Comparison of ENCODE assay signal across 8 cellular contexts in genomic region chr1:27300341-27301051, GRCh38. TPM values are rescaled to one million over a fixed set of nuclear protein-coding genes. Genes with fewer than 3 reads are reported as not detected.
DNase-seq lines count a peak whose midpoint lies in the region; ATAC-seq and TF ChIP-seq lines count a peak whose summit lies in the region.

No MANE protein-coding gene starts in this region.

- H3K9me3 ChIP-seq in BLaER1 treated with 17β-estradiol and CSF1 and Interleukin-3, amounts not matched to agents 10 nM and 100 nM (replicated peaks in 1 of 11), result no peaks in the 10 kb centered on the region
- no peaks in the 10 kb centered on the region for H3K9me3 ChIP-seq in HEK293 (ENCODE audit: control insufficient read depth, insufficient read depth, low read depth, low read length)

- peak; percentile 87 for DNase-seq in NCI-H2227 (lab: John Stamatoyannopoulos, UW; ENCODE audit: unreplicated experiment)
- DNase-seq in central memory CD4-positive, alpha-beta T cell, result peak; percentile 73
- DNase-seq in kidney epithelial cell (ENCODE audit: low read depth), result peak; percentile 56
- peak; percentile 54 to 70 (median 60) for DNase-seq in stimulated activated CD4-positive, alpha-beta T cell treated with anti-CD3 and anti-CD28 coated beads, Interleukin-12 subunit alpha, Interleukin-12 subunit beta, amount 100 ng/mL, for 48 hours (ENCODE audit: low read depth in 2 of 3, low spot score in 1 of 3)

- peaks cover 32 to 51% (median 39%) of the 10 kb centered on the region in 10 experiments for H3K4me1 ChIP-seq in BLaER1 treated with 17β-estradiol and CSF1 and Interleukin-3, amounts not matched to agents 10 nM and 100 nM
- H3K4me1 ChIP-seq in HEK293 (ENCODE audit: control insufficient read depth, insufficient read depth, low read length), result no peaks in the 10 kb centered on the region

- CTCF ChIA-PET in HEK293 (lab: Yijun Ruan, JAX), result interaction anchor here (0.6 to 9.8 kb wide), 32 partner anchors 11 to 679 kb away, joined by 3 to 202 read pairs (median 6); partner anchors contain the start of genes AHDC1, CD164L2, GPR3 and MAP3K6

- peak overlapping the region; percentile 80 to 97 (median 87) for H3K4me2 ChIP-seq in BLaER1 treated with 17β-estradiol and CSF1 and Interleukin-3, amounts not matched to agents 10 nM and 100 nM

- H3K4me3 ChIP-seq in BLaER1 treated with 17β-estradiol and CSF1 and Interleukin-3, amounts not matched to agents 10 nM and 100 nM, result peak overlapping the region in 5 of 10 experiments; percentile 6 to 42 (median 20); a peak in 6 of 20 replicates
- no peak overlapping the region for H3K4me3 ChIP-seq in HEK293 (ENCODE audit: low read depth, low read length)
- no peak overlapping the region for H3K4me3 ChIP-seq in kidney epithelial cell (ENCODE audit: low read depth, low read length)

- POLR2A ChIA-PET in HEK293 (lab: Yijun Ruan, JAX), result interaction anchor here (0.6 to 1.4 kb wide), 3 partner anchors 65 to 198 kb away, joined by 3 to 5 read pairs (median 3); no protein-coding TSS in a partner anchor

- peak overlapping the region; percentile 59 to 77 (median 71); a peak in 20 of 22 replicates for H3K9ac ChIP-seq in BLaER1 treated with 17β-estradiol and CSF1 and Interleukin-3, amounts not matched to agents 10 nM and 100 nM

- ATAC-seq in activated CD4-positive, CD25-positive, alpha-beta regulatory T cell treated with anti-CD3 and anti-CD28 coated beads, Interleukin-2, amount 50 U/mL, for 24 hours, result peak; percentile 91 to 92
- no peak for ATAC-seq in GM19452 (IDR thresholded peaks at IDR 0.05; ENCODE audit: unreplicated experiment)

- H3K27me3 ChIP-seq in BLaER1 treated with 17β-estradiol and CSF1 and Interleukin-3, amounts not matched to agents 10 nM and 100 nM, result no peaks in the 10 kb centered on the region
- no peaks in the 10 kb centered on the region for H3K27me3 ChIP-seq in kidney epithelial cell (ENCODE audit: control insufficient read depth, insufficient read depth, low read length)

- H3K27ac ChIP-seq in BLaER1 treated with 17β-estradiol and CSF1 and Interleukin-3, amounts not matched to agents 10 nM and 100 nM, result peak overlapping the region; percentile 32 to 91 (median 85); a peak in 21 of 22 replicates
- no peak overlapping the region for H3K27ac ChIP-seq in HEK293 (ENCODE audit: extremely low read depth, low read depth, low read length)

- H4K20me1 ChIP-seq in BLaER1 treated with 17β-estradiol and CSF1 and Interleukin-3, amounts not matched to agents 10 nM and 100 nM, result peaks cover 0 to 4% (median 0%) of the 10 kb centered on the region in 11 experiments; a peak in 2 of 22 replicates

- peaks cover 37 to 80% (median 70%) of the 10 kb centered on the region in 11 experiments for H3K36me3 ChIP-seq in BLaER1 treated with 17β-estradiol and CSF1 and Interleukin-3, amounts not matched to agents 10 nM and 100 nM
- H3K36me3 ChIP-seq in HEK293 (ENCODE audit: control insufficient read depth in 2 of 2, insufficient read depth in 1 of 2, low read length in 2 of 2) (peaks cover 9 to 96% of the 10 kb centered on the region in 2 experiments; a peak in 2 of 3 replicates), kidney epithelial cell (ENCODE audit: control insufficient read depth, insufficient read depth, low read length) (no peaks in the 10 kb centered on the region)

- peak; percentile 92 for TF ChIP-seq CTCF in HEK293 (tag by site-specific recombination; IDR thresholded peaks at IDR 0.05)
- peak; percentile 98 for TF ChIP-seq CTCF in kidney epithelial cell (IDR thresholded peaks at IDR 0.05; ENCODE audit: insufficient read depth, low read length, poor library complexity, severe bottlenecking)

TF ChIP-seq in HEK293, 187 proteins besides CTCF, POLR2A, EP300 and RAD21 (continues in another document):
- TF ChIP-seq KLF8 (tag by site-specific recombination; IDR thresholded peaks at IDR 0.05), result peak; percentile 25; the same call in 1 of the 2 replicates
- TF ChIP-seq ZNF654 (tag by site-specific recombination; IDR thresholded peaks at IDR 0.05; ENCODE audit: low read depth), result peak; percentile 92
- TF ChIP-seq ZNF280D (tag by site-specific recombination; IDR thresholded peaks at IDR 0.05), result no peak
- TF ChIP-seq ZNF701 (tag by site-specific recombination; IDR thresholded peaks at IDR 0.05), result no peak
- no peak for TF ChIP-seq ZNF433 (tag by site-specific recombination; IDR thresholded peaks at IDR 0.05; ENCODE audit: low read depth)
- peak; percentile 67 for TF ChIP-seq PRDM10 (tag by site-specific recombination; IDR thresholded peaks at IDR 0.05)
- no peak for TF ChIP-seq ZNF560 (tag by site-specific recombination; IDR thresholded peaks at IDR 0.05; ENCODE audit: borderline replicate concordance)
- no peak for TF ChIP-seq ZNF292 (tag by site-specific recombination; IDR thresholded peaks at IDR 0.05; ENCODE audit: borderline replicate concordance, low read depth)
- 0 out of 2 replicates have a peak, but pooled peaks have one; percentile 44 for TF ChIP-seq ZNF692 (tag by site-specific recombination; IDR thresholded peaks at IDR 0.05)
- peak; percentile 75 for TF ChIP-seq ZBTB17 (tag by site-specific recombination; IDR thresholded peaks at IDR 0.05)
- peak; percentile 44; the same call in 1 of the 2 replicates for TF ChIP-seq SP7 (tag by site-specific recombination; IDR thresholded peaks at IDR 0.05)
- TF ChIP-seq ZIC2 (tag by site-specific recombination; IDR thresholded peaks at IDR 0.05), result peak; percentile 100

RNA-seq across cellular contexts. Expression of gene TMEM222, which starts 21.5 kb away (rescaled TPM):
- 27.5 and 43.6 TPM in 2 replicates for total RNA-seq in kidney epithelial cell

RNA-seq across cellular contexts. Expression of gene SYTL1, which starts 41.3 kb away (rescaled TPM):
- total RNA-seq in kidney epithelial cell, result 40.3 and 47.2 TPM in 2 replicates
